27 cellular contexts compared by ENCODE assay signal in the genomic region with DNA sequence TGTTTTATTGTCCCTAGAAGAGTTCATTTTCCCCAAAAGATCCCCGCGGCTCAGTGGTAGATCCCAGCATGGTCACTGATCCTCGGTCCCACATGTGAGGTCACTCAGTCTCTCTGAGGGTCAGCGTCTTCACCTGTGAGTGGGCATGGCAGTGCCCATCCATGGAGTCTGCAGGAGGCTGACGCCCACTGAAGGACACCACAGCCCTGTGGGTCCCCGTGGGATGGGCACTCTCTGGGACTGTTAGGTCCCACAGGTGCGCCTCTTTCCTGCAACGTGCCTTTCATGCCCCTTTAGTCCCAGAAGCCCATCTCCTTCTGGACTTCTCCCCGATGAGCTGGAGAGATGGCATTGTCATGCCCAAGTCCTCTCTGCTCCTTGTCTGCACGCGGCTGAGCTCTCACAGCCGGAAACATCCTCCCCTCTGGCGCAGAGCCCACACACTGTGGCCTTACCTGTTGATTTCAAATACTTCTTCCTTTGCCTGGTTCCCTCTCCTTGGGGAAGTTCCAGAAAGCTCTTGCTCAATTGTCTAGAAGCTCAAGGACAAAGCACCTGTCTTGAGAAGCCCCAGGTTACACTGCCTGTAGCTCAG.
DNase-seq lines count a peak whose midpoint lies in the region; ATAC-seq, FAIRE-seq and TF ChIP-seq lines count a peak whose summit lies in the region.
"Had no signal": no experiment of that assay in that cellular context is flagged by ENCODE, and none has a peak within 500 bp of the region (broad histone marks: within the 10 kb centered on the region; RNA-seq: fewer than 3 reads in every experiment).

No MANE protein-coding gene starts in this region.

- H3K36me3 ChIP-seq in small intestine (ENCODE audit: control insufficient read depth in 2 of 2, insufficient read depth in 2 of 2, low read length in 2 of 2): no peaks in the 10 kb centered on the region
- H3K36me3 ChIP-seq: esophagus squamous epithelium, transverse colon had no signal

- no peaks in the 10 kb centered on the region for H3K36me3 Mint-ChIP-seq in progenitor cell of endocrine pancreas (ENCODE audit: insufficient read depth)

- no peaks in the 10 kb centered on the region for H3K4me1 Mint-ChIP-seq in progenitor cell of endocrine pancreas (ENCODE audit: low read depth)
- H3K4me1 Mint-ChIP-seq: activated B cell treated with CpG ODN at 0.5 μM for 24 hours; stimulated activated naive CD8-positive, alpha-beta T cell treated with anti-CD3 and anti-CD28 coated beads, Interleukin-15, amount 100 ng/mL, for 72 hours had no signal

- no peaks in the 10 kb centered on the region for H3K9me3 ChIP-seq in small intestine (ENCODE audit: control insufficient read depth, low read depth)
- H3K9me3 ChIP-seq: esophagus squamous epithelium, transverse colon had no signal

- H3K27ac ChIP-seq in coronary artery (no peak overlapping the region), small intestine (ENCODE audit: low read depth in 1 of 2, low read length in 1 of 2) (no peak overlapping the region)
- H3K27ac ChIP-seq: esophagus squamous epithelium, transverse colon had no signal

- peaks cover 0 to 2% of the 10 kb centered on the region in 2 donors for H3K4me1 ChIP-seq in small intestine (ENCODE audit: control insufficient read depth in 2 of 2, insufficient read depth in 1 of 2, low read depth in 1 of 2, low read length in 1 of 2)

- TF ChIP-seq RAD21 in Ishikawa (IDR thresholded peaks at IDR 0.05; ENCODE audit: low read depth): no peak; the same call in 1 of the 2 replicates

- TF ChIP-seq CTCF in coronary artery (IDR thresholded peaks at IDR 0.05): no peak
- no peak for TF ChIP-seq CTCF in progenitor cell of endocrine pancreas (IDR thresholded peaks at IDR 0.05; ENCODE audit: unreplicated experiment)

- H3K9me3 Mint-ChIP-seq in progenitor cell of endocrine pancreas (ENCODE audit: low read depth): peaks cover 6% of the 10 kb centered on the region
- H3K9me3 Mint-ChIP-seq: activated CD8-positive, alpha-beta T cell treated with anti-CD3 and anti-CD28 coated beads for 36 hours; activated T-cell treated with anti-CD3 and anti-CD28 coated beads, Interleukin-2, amount 50 U/mL, for 4 hours; CD4-positive, alpha-beta T cell had no signal

- no peak for FAIRE-seq in small intestine (lab: Jason Lieb, UNC)
- FAIRE-seq: frontal cortex had no signal

- H3K4me3 Mint-ChIP-seq in progenitor cell of endocrine pancreas (ENCODE audit: low read depth): no peak overlapping the region
- H3K4me3 Mint-ChIP-seq: activated B cell treated with CpG ODN at 0.5 μM for 24 hours; activated CD8-positive, alpha-beta T cell treated with anti-CD3 and anti-CD28 coated beads for 36 hours; activated T-cell treated with anti-CD3 and anti-CD28 coated beads, Interleukin-2, amount 50 U/mL, for 4 hours; CD4-positive, alpha-beta T cell; stimulated activated naive CD8-positive, alpha-beta T cell treated with anti-CD3 and anti-CD28 coated beads, Interleukin-15, amount 100 ng/mL, for 72 hours had no signal

- peaks cover 12% of the 10 kb centered on the region for H3K27me3 Mint-ChIP-seq in progenitor cell of endocrine pancreas
- H3K27me3 Mint-ChIP-seq: activated B cell treated with CpG ODN at 0.5 μM for 24 hours; activated CD8-positive, alpha-beta T cell treated with anti-CD3 and anti-CD28 coated beads for 36 hours; CD4-positive, alpha-beta T cell; stimulated activated naive CD8-positive, alpha-beta T cell treated with anti-CD3 and anti-CD28 coated beads, Interleukin-15, amount 100 ng/mL, for 72 hours had no signal

- no peaks in the 10 kb centered on the region for H3K27me3 ChIP-seq in small intestine (ENCODE audit: control insufficient read depth in 2 of 2, insufficient read depth in 2 of 2, low read length in 2 of 2)
- H3K27me3 ChIP-seq: esophagus squamous epithelium, transverse colon had no signal

- ATAC-seq in GM21526 (IDR thresholded peaks at IDR 0.05; ENCODE audit: low FRiP score, unreplicated experiment): no peak
- ATAC-seq: activated CD8-positive, alpha-beta T cell treated with anti-CD3 and anti-CD28 coated beads for 36 hours; activated T-cell treated with anti-CD3 and anti-CD28 coated beads, Interleukin-2, amount 50 U/mL, for 4 hours had no signal

- H3K4me3 ChIP-seq in coronary artery: no peak overlapping the region
- no peak overlapping the region for H3K4me3 ChIP-seq in small intestine (ENCODE audit: low read depth in 1 of 2, low read length in 2 of 2)
- H3K4me3 ChIP-seq: esophagus squamous epithelium, transverse colon had no signal

- no peak for TF ChIP-seq POLR2A in erythroblast (IDR thresholded peaks at IDR 0.05; ENCODE audit: low read length)

- 78 to 83% (median 80%) methylated on average over 13 of the region's 13 CpGs for WGBS in small intestine, 3 donors

- no peak for TF ChIP-seq EP300 in Ishikawa (IDR thresholded peaks at IDR 0.05; ENCODE audit: borderline replicate concordance)

- DNase-seq in DMS79 (lab: John Stamatoyannopoulos, UW): peak; percentile 27
- DNase-seq in coronary artery (ENCODE audit: low spot score): peak; percentile 38
- peak; percentile 19 for DNase-seq in small intestine
- DNase-seq in progenitor cell of endocrine pancreas (ENCODE audit: low spot score, unreplicated experiment): no peak
- no peak for DNase-seq in erythroblast (lab: John Stamatoyannopoulos, UW)
- no peak for DNase-seq in SW480 (ENCODE audit: low spot score)
- DNase-seq: activated B cell treated with CpG ODN at 0.5 μM for 24 hours; activated CD8-positive, alpha-beta T cell treated with anti-CD3 and anti-CD28 coated beads for 36 hours; activated naive CD4-positive, alpha-beta T cell treated with Interleukin-2 at 50 U/mL for 16 hours; activated T-cell treated with anti-CD3 and anti-CD28 coated beads, Interleukin-2, amount 50 U/mL, for 4 hours; CD4-positive, alpha-beta T cell; DMS 273 treated with DMSO at 0.1 percent for 48 hours; esophagus squamous epithelium; GDM1; GOT3; hippocampal formation; Karpas-422; NCI-H1048; NCI-H187 treated with DMSO at 0.1 percent for 48 hours; NCI-H748 treated with DMSO at 0.1 percent for 48 hours; Right ventricle myocardium superior; stimulated activated naive CD8-positive, alpha-beta T cell treated with anti-CD3 and anti-CD28 coated beads, Interleukin-15, amount 100 ng/mL, for 72 hours; T-helper 9 cell; transverse colon had no signal

- H3K27ac Mint-ChIP-seq in progenitor cell of endocrine pancreas: no peak overlapping the region
- H3K27ac Mint-ChIP-seq: activated B cell treated with CpG ODN at 0.5 μM for 24 hours; activated CD8-positive, alpha-beta T cell treated with anti-CD3 and anti-CD28 coated beads for 36 hours; CD4-positive, alpha-beta T cell had no signal

TF ChIP-seq in Ishikawa, 13 proteins besides CTCF, POLR2A, EP300 and RAD21:
- TF ChIP-seq, protein P1, sequence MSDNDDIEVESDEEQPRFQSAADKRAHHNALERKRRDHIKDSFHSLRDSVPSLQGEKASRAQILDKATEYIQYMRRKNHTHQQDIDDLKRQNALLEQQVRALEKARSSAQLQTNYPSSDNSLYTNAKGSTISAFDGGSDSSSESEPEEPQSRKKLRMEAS (IDR thresholded peaks at IDR 0.05): 0 out of 2 replicates have a peak, but pooled peaks have one; percentile 28
- TF ChIP-seq NFIC (IDR thresholded peaks at IDR 0.05) (peak; percentile 52), YY1 (IDR thresholded peaks at IDR 0.05; ENCODE audit: low read depth) (no peak), TEAD4 (IDR thresholded peaks at IDR 0.05) (no peak), CEBPB (IDR thresholded peaks at IDR 0.05) (peak; percentile 55)

Comparison
In these comparisons a context has a peak if more than half of its experiments do, and no peak if none do; other contexts are left out.
1. DNase-seq: peak in DMS79 (single experiment), coronary artery (single experiment) and small intestine (single experiment); none in progenitor cell of endocrine pancreas (single experiment), erythroblast (0 of 2) and SW480 (single experiment).